Comparison of ENCODE assay signal across 9 cellular contexts in genomic region chr7:138625849-138626230, GRCh38.
DNase-seq lines count a peak whose midpoint lies in the region; ATAC-seq and TF ChIP-seq lines count a peak whose summit lies in the region.
"Had no signal": no experiment of that assay in that cellular context is flagged by ENCODE, and none has a peak within 500 bp of the region (broad histone marks: within the 10 kb centered on the region; RNA-seq: fewer than 3 reads in every experiment).

No MANE protein-coding gene starts in this region.

- H3K27ac ChIP-seq in foreskin keratinocyte = no peak overlapping the region

- H3K4me3 Mint-ChIP-seq in central memory CD8-positive, alpha-beta T cell = no peak overlapping the region

- peaks cover 18% of the 10 kb centered on the region for H3K4me1 Mint-ChIP-seq in central memory CD8-positive, alpha-beta T cell

- H3K4me1 ChIP-seq in foreskin keratinocyte = no peaks in the 10 kb centered on the region

- no peaks in the 10 kb centered on the region for H3K9me3 Mint-ChIP-seq in central memory CD8-positive, alpha-beta T cell

- no peak overlapping the region for H3K27ac Mint-ChIP-seq in central memory CD8-positive, alpha-beta T cell (ENCODE audit: low read depth)

- H3K36me3 Mint-ChIP-seq in central memory CD8-positive, alpha-beta T cell (ENCODE audit: insufficient read depth) = peaks cover 1% of the 10 kb centered on the region

- H3K27me3 Mint-ChIP-seq in central memory CD8-positive, alpha-beta T cell = peaks cover 19% of the 10 kb centered on the region

- TF ChIP-seq CTCF in foreskin keratinocyte (conservative IDR thresholded peaks at IDR 0.05) = no peak

- ATAC-seq in HG03342 (IDR thresholded peaks at IDR 0.05; ENCODE audit: unreplicated experiment) = peak; percentile 51
- ATAC-seq in central memory CD8-positive, alpha-beta T cell (replicated peaks; ENCODE audit: extremely low read depth, poor library complexity, severe bottlenecking) = peak; percentile 36
- ATAC-seq in left lobe of liver = no peak
- ATAC-seq in foreskin keratinocyte = no peak
- no peak for ATAC-seq in GM19328 (IDR thresholded peaks at IDR 0.05; ENCODE audit: unreplicated experiment)
- ATAC-seq: left ventricle myocardium superior had no signal

- H3K27me3 ChIP-seq in foreskin keratinocyte = no peaks in the 10 kb centered on the region

- DNase-seq in DMS53 treated with DMSO at 0.1 percent for 48 hours (lab: John Stamatoyannopoulos, UW; ENCODE audit: unreplicated experiment) (peak; percentile 99), NCI-H748 treated with DMSO at 0.1 percent for 48 hours (lab: John Stamatoyannopoulos, UW) (peak; percentile 45), COR-L47 (lab: John Stamatoyannopoulos, UW) (no peak), left lobe of liver (ENCODE audit: low spot score) (no peak), foreskin keratinocyte (no peak)
- no peak for DNase-seq in central memory CD8-positive, alpha-beta T cell (ENCODE audit: low spot score in 2 of 2)
- DNase-seq: left ventricle myocardium superior had no signal

Comparison
In these comparisons a context has a peak if more than half of its experiments do, and no peak if none do; other contexts are left out.
1. DNase-seq: peak in DMS53 treated with DMSO at 0.1 percent for 48 hours (single experiment) and NCI-H748 treated with DMSO at 0.1 percent for 48 hours (single experiment); none in central memory CD8-positive, alpha-beta T cell (0 of 2), COR-L47 (single experiment), left lobe of liver (single experiment) and foreskin keratinocyte (0 of 2).
2. ATAC-seq: peak in HG03342 (single experiment) and central memory CD8-positive, alpha-beta T cell (single experiment); none in left lobe of liver (single experiment), foreskin keratinocyte (single experiment) and GM19328 (single experiment).